ENCODE assay signal across 15 cellular contexts in genomic region chr14:22500954-22501353, GRCh38.
A peak's percentile ranks its signal among the peaks of the same experiment; 100 is the strongest.
DNase-seq lines count a peak whose midpoint lies in the region; ATAC-seq and TF ChIP-seq lines count a peak whose summit lies in the region.
"Had no signal": no experiment of that assay in that cellular context is flagged by ENCODE, and none has a peak within 500 bp of the region (broad histone marks: within the 10 kb centered on the region; RNA-seq: fewer than 3 reads in every experiment).

No MANE protein-coding gene starts in this region.

- no TSS peak for BruUV-seq in OCI-LY7 (replicated peaks; lab: Mats Ljungman, UMichigan)

- no peaks in the 10 kb centered on the region for H3K9me2 ChIP-seq in OCI-LY7 (ENCODE audit: insufficient read depth, low read length)

- H3K27me3 Mint-ChIP-seq in activated naive CD8-positive, alpha-beta T cell treated with anti-CD3 and anti-CD28 coated beads for 36 hours: no peaks in the 10 kb centered on the region

- H3K79me2 ChIP-seq in OCI-LY7 (ENCODE audit: insufficient read depth, low read depth, low read length): no peaks in the 10 kb centered on the region

- TF ChIP-seq CTCF in OCI-LY7 (conservative IDR thresholded peaks at IDR 0.05; ENCODE audit: low read length): no peak

- CTCF ChIA-PET in OCI-LY7 (lab: Charles Lee; ENCODE audit: unreplicated experiment): interaction anchor here (1.4 kb wide), 1 partner anchor 9 kb away, joined by 3 read pairs; no protein-coding TSS in a partner anchor

- H3K36me3 ChIP-seq in OCI-LY7 (ENCODE audit: insufficient read depth, low read length): no peaks in the 10 kb centered on the region
- H3K36me3 ChIP-seq: tibial nerve had no signal

- no peaks in the 10 kb centered on the region for H3K9me3 ChIP-seq in OCI-LY7 (ENCODE audit: low read length)
- H3K9me3 ChIP-seq: tibial nerve had no signal

- H3K4me1 Mint-ChIP-seq in activated naive CD8-positive, alpha-beta T cell treated with anti-CD3 and anti-CD28 coated beads for 36 hours: peaks cover 23% of the 10 kb centered on the region
- peaks cover 8% of the 10 kb centered on the region for H3K4me1 Mint-ChIP-seq in stimulated activated effector memory CD8-positive, alpha-beta T cell treated with anti-CD3 and anti-CD28 coated beads, Interleukin-12 subunit alpha, Interleukin-12 subunit beta, amount 100 ng/mL, for 72 hours

- POLR2A ChIA-PET in OCI-LY7 (lab: Charles Lee): interaction anchor here (1.8 kb wide), 1 partner anchor 11 kb away, joined by 4 read pairs; no protein-coding TSS in a partner anchor

- peak overlapping the region; percentile 13; the same call in 1 of the 2 replicates for H2AFZ ChIP-seq in OCI-LY7 (ENCODE audit: low read length)

- H3K4me1 ChIP-seq in OCI-LY7 (ENCODE audit: insufficient read depth, low read length, poor library complexity, severe bottlenecking): peaks cover 84% of the 10 kb centered on the region
- H3K4me1 ChIP-seq: tibial nerve had no signal

- intact Hi-C loops in Right ventricle myocardium inferior (cut with DNase I): no loop called here
- intact Hi-C loops in left ventricle myocardium superior (cut with micrococcal nuclease): no loop called here
- intact Hi-C loops in OCI-LY7 (cut with micrococcal nuclease; ENCODE audit: unreplicated experiment): no loop called here

- no peaks in the 10 kb centered on the region for H4K20me1 ChIP-seq in OCI-LY7 (ENCODE audit: insufficient read depth, low read length)

- H3K36me3 Mint-ChIP-seq in activated naive CD8-positive, alpha-beta T cell treated with anti-CD3 and anti-CD28 coated beads for 36 hours: peaks cover 88% of the 10 kb centered on the region
- H3K36me3 Mint-ChIP-seq in stimulated activated effector memory CD8-positive, alpha-beta T cell treated with anti-CD3 and anti-CD28 coated beads, Interleukin-12 subunit alpha, Interleukin-12 subunit beta, amount 100 ng/mL, for 72 hours: peaks cover 100% of the 10 kb centered on the region

- H3K9me3 Mint-ChIP-seq in activated naive CD8-positive, alpha-beta T cell treated with anti-CD3 and anti-CD28 coated beads for 36 hours: no peaks in the 10 kb centered on the region
- no peaks in the 10 kb centered on the region for H3K9me3 Mint-ChIP-seq in stimulated activated effector memory CD8-positive, alpha-beta T cell treated with anti-CD3 and anti-CD28 coated beads, Interleukin-12 subunit alpha, Interleukin-12 subunit beta, amount 100 ng/mL, for 72 hours

- ATAC-seq in Right ventricle myocardium inferior (peak; percentile 6), left ventricle myocardium superior (no peak), HG03442 (IDR thresholded peaks at IDR 0.05; ENCODE audit: unreplicated experiment) (no peak), HG03108 (IDR thresholded peaks at IDR 0.05; ENCODE audit: unreplicated experiment) (no peak)
- no peak for ATAC-seq in stimulated activated effector memory CD8-positive, alpha-beta T cell treated with anti-CD3 and anti-CD28 coated beads, Interleukin-12 subunit alpha, Interleukin-12 subunit beta, amount 100 ng/mL, for 72 hours
- ATAC-seq: left colon, Panc1, SK-N-SH treated with all-trans-retinoic acid at 6 μM for 48 hours had no signal

- 0 out of 2 replicates have a peak overlapping the region, but pooled peaks have one; percentile 21 for H3K4me2 ChIP-seq in OCI-LY7 (ENCODE audit: low read length)

- peak overlapping the region; percentile 99 for H3K27ac Mint-ChIP-seq in activated naive CD8-positive, alpha-beta T cell treated with anti-CD3 and anti-CD28 coated beads for 36 hours
- peak overlapping the region; percentile 99 for H3K27ac Mint-ChIP-seq in stimulated activated effector memory CD8-positive, alpha-beta T cell treated with anti-CD3 and anti-CD28 coated beads, Interleukin-12 subunit alpha, Interleukin-12 subunit beta, amount 100 ng/mL, for 72 hours

- no peak overlapping the region for H3K27ac ChIP-seq in OCI-LY7 (ENCODE audit: low read depth, low read length, poor library complexity, severe bottlenecking)

- H3K4me3 Mint-ChIP-seq in activated naive CD8-positive, alpha-beta T cell treated with anti-CD3 and anti-CD28 coated beads for 36 hours: peak overlapping the region; percentile 90
- peak overlapping the region; percentile 78 for H3K4me3 Mint-ChIP-seq in stimulated activated effector memory CD8-positive, alpha-beta T cell treated with anti-CD3 and anti-CD28 coated beads, Interleukin-12 subunit alpha, Interleukin-12 subunit beta, amount 100 ng/mL, for 72 hours

- no peak overlapping the region for H3K4me3 ChIP-seq in OCI-LY7 (ENCODE audit: low read depth, low read length, poor library complexity, severe bottlenecking)

- DNase-seq in Right ventricle myocardium inferior (ENCODE audit: missing footprints): no peak
- no peak for DNase-seq in left ventricle myocardium superior
- no peak for DNase-seq in OCI-LY7 (ENCODE audit: low spot score)
- no peak for DNase-seq in activated naive CD8-positive, alpha-beta T cell treated with anti-CD3 and anti-CD28 coated beads for 36 hours
- no peak for DNase-seq in stimulated activated effector memory CD8-positive, alpha-beta T cell treated with anti-CD3 and anti-CD28 coated beads, Interleukin-12 subunit alpha, Interleukin-12 subunit beta, amount 100 ng/mL, for 72 hours (ENCODE audit: low spot score in 2 of 2)
- no peak for DNase-seq in NCI-H1092 (lab: John Stamatoyannopoulos, UW)
- DNase-seq: left colon, midbrain, NCI-H1417, NCI-H748 treated with DMSO at 0.1 percent for 48 hours had no signal
